ENCODE assay signal across 8 cellular contexts in genomic region chr5:131379071-131379538, GRCh38.
DNase-seq lines count a peak whose midpoint lies in the region; ATAC-seq and TF ChIP-seq lines count a peak whose summit lies in the region.

No MANE protein-coding gene starts in this region.

- H3K4me3 Mint-ChIP-seq in CD8-positive, alpha-beta memory T cell: peak overlapping the region; percentile 44 to 82 (median 74)
- H3K4me3 Mint-ChIP-seq in activated CD8-positive, alpha-beta T cell treated with anti-CD3 and anti-CD28 coated beads, Interleukin-2, amount 10 ng/mL, durations not matched to agents 7 days and 5 days: peak overlapping the region; percentile 34
- H3K4me3 Mint-ChIP-seq in memory B cell: peak overlapping the region; percentile 46

- H3K27ac ChIP-seq in CD8-positive, alpha-beta memory T cell (ENCODE audit: low read depth, low read length): peak overlapping the region; percentile 93
- no peak overlapping the region for H3K27ac ChIP-seq in foreskin keratinocyte

- H3K27ac Mint-ChIP-seq in CD8-positive, alpha-beta memory T cell: peak overlapping the region; percentile 94 to 99 (median 97)
- H3K27ac Mint-ChIP-seq in activated CD8-positive, alpha-beta T cell treated with anti-CD3 and anti-CD28 coated beads, Interleukin-2, amount 10 ng/mL, durations not matched to agents 7 days and 5 days: peak overlapping the region; percentile 96
- peak overlapping the region; percentile 98 for H3K27ac Mint-ChIP-seq in memory B cell

- POLR2A ChIA-PET in CD8-positive, alpha-beta memory T cell (lab: Charles Lee): interaction anchor here (1.0 to 3.1 kb wide), 3 partner anchors 12 to 126 kb away, joined by 3 to 27 read pairs (median 3); partner anchors contain the start of gene CDC42SE2
- POLR2A ChIA-PET in activated CD8-positive, alpha-beta T cell treated with anti-CD3 and anti-CD28 coated beads, Interleukin-2, amount 10 ng/mL, durations not matched to agents 7 days and 5 days (lab: Charles Lee): interaction anchor here (1.1 to 9.2 kb wide), 9 partner anchors 14 to 215 kb away, joined by 3 to 158 read pairs (median 10); partner anchors contain the start of gene CDC42SE2
- POLR2A ChIA-PET in HEK293T (lab: Yijun Ruan, JAX): interaction anchor here (0.9 kb wide), 1 partner anchor 114 kb away, joined by 3 read pairs; no protein-coding TSS in a partner anchor

- H3K9me3 ChIP-seq in CD8-positive, alpha-beta memory T cell (ENCODE audit: low read length): no peaks in the 10 kb centered on the region

- H3K27me3 ChIP-seq in CD8-positive, alpha-beta memory T cell (ENCODE audit: insufficient read depth, low read length, poor library complexity, severe bottlenecking): no peaks in the 10 kb centered on the region
- H3K27me3 ChIP-seq in foreskin keratinocyte: no peaks in the 10 kb centered on the region

- H3K4me3 ChIP-seq in CD8-positive, alpha-beta memory T cell (ENCODE audit: low read length): peak overlapping the region; percentile 40

- H3K27me3 Mint-ChIP-seq in CD8-positive, alpha-beta memory T cell: peaks cover 0 to 1% of the 10 kb centered on the region in 2 donors
- H3K27me3 Mint-ChIP-seq in activated CD8-positive, alpha-beta T cell treated with anti-CD3 and anti-CD28 coated beads, Interleukin-2, amount 10 ng/mL, durations not matched to agents 7 days and 5 days (ENCODE audit: low read depth): no peaks in the 10 kb centered on the region
- H3K27me3 Mint-ChIP-seq in memory B cell: no peaks in the 10 kb centered on the region

- peaks cover 8 to 53% (median 9%) of the 10 kb centered on the region in 3 donors for H3K36me3 Mint-ChIP-seq in CD8-positive, alpha-beta memory T cell
- peaks cover 48% of the 10 kb centered on the region for H3K36me3 Mint-ChIP-seq in activated CD8-positive, alpha-beta T cell treated with anti-CD3 and anti-CD28 coated beads, Interleukin-2, amount 10 ng/mL, durations not matched to agents 7 days and 5 days (ENCODE audit: low read depth)
- H3K36me3 Mint-ChIP-seq in memory B cell: peaks cover 16% of the 10 kb centered on the region

- H3K4me1 Mint-ChIP-seq in CD8-positive, alpha-beta memory T cell: peaks cover 87 to 99% (median 99%) of the 10 kb centered on the region in 3 donors
- H3K4me1 Mint-ChIP-seq in activated CD8-positive, alpha-beta T cell treated with anti-CD3 and anti-CD28 coated beads, Interleukin-2, amount 10 ng/mL, durations not matched to agents 7 days and 5 days (ENCODE audit: low read depth): peaks cover 83% of the 10 kb centered on the region
- peaks cover 37% of the 10 kb centered on the region for H3K4me1 Mint-ChIP-seq in memory B cell

- ATAC-seq in HG02571 (IDR thresholded peaks at IDR 0.05; ENCODE audit: unreplicated experiment) (peak; percentile 36), memory B cell (ENCODE audit: low read depth) (peak; percentile 31), foreskin keratinocyte (no peak), GM19467 (IDR thresholded peaks at IDR 0.05; ENCODE audit: unreplicated experiment) (no peak)
- peak; percentile 5 for ATAC-seq in activated CD8-positive, alpha-beta T cell treated with anti-CD3 and anti-CD28 coated beads, Interleukin-2, amount 10 ng/mL, durations not matched to agents 7 days and 5 days

- no peaks in the 10 kb centered on the region for H3K36me3 ChIP-seq in CD8-positive, alpha-beta memory T cell (ENCODE audit: insufficient read depth, low read length)

- H3K9me3 Mint-ChIP-seq in CD8-positive, alpha-beta memory T cell: no peaks in the 10 kb centered on the region
- H3K9me3 Mint-ChIP-seq in activated CD8-positive, alpha-beta T cell treated with anti-CD3 and anti-CD28 coated beads, Interleukin-2, amount 10 ng/mL, durations not matched to agents 7 days and 5 days (ENCODE audit: insufficient read depth): no peaks in the 10 kb centered on the region
- H3K9me3 Mint-ChIP-seq in memory B cell: no peaks in the 10 kb centered on the region

- DNase-seq in CD8-positive, alpha-beta memory T cell: peak in 2 of 5 donors; percentile 22 to 56
- no peak for DNase-seq in activated CD8-positive, alpha-beta T cell treated with anti-CD3 and anti-CD28 coated beads, Interleukin-2, amount 10 ng/mL, durations not matched to agents 7 days and 5 days
- peak in 1 of 2 donors; percentile 33 for DNase-seq in memory B cell (ENCODE audit: low spot score in 2 of 2)
- DNase-seq in HEK293T (ENCODE audit: extremely low spot score): no peak
- DNase-seq in foreskin keratinocyte: no peak
- no peak for DNase-seq in hepatic stellate cell (ENCODE audit: low spot score)

- CTCF ChIA-PET in CD8-positive, alpha-beta memory T cell (lab: Charles Lee): interaction anchor here (1.2 to 4.3 kb wide), 6 partner anchors 16 to 216 kb away, joined by 3 to 18 read pairs (median 4); no protein-coding TSS in a partner anchor
- CTCF ChIA-PET in activated CD8-positive, alpha-beta T cell treated with anti-CD3 and anti-CD28 coated beads, Interleukin-2, amount 10 ng/mL, durations not matched to agents 7 days and 5 days (lab: Charles Lee): interaction anchor here (0.8 to 2.0 kb wide), 10 partner anchors 13 to 214 kb away, joined by 3 to 8 read pairs (median 4); partner anchors contain the start of genes CDC42SE2 and HINT1
- CTCF ChIA-PET in HEK293T (lab: Yijun Ruan, JAX): no interaction called here

- no peak for TF ChIP-seq CTCF in foreskin keratinocyte (conservative IDR thresholded peaks at IDR 0.05)

- peaks cover 89% of the 10 kb centered on the region for H3K4me1 ChIP-seq in CD8-positive, alpha-beta memory T cell (ENCODE audit: insufficient read depth, low read length)
- H3K4me1 ChIP-seq in foreskin keratinocyte: peaks cover 4% of the 10 kb centered on the region

TF ChIP-seq in HEK293T, 16 proteins besides CTCF, POLR2A, EP300 and RAD21:
- TF ChIP-seq NFRKB (IDR thresholded peaks at IDR 0.05): no peak
- TF ChIP-seq L3MBTL2 (conservative IDR thresholded peaks at IDR 0.05): no peak
- TF ChIP-seq HDGF (IDR thresholded peaks at IDR 0.05; ENCODE audit: borderline replicate concordance): no peak
- no peak for TF ChIP-seq SUZ12 (IDR thresholded peaks at IDR 0.05)

Comparison
In these comparisons a context has a peak if more than half of its experiments do, and no peak if none do; other contexts are left out.
1. ATAC-seq: peak in HG02571 (single experiment), activated CD8-positive, alpha-beta T cell treated with anti-CD3 and anti-CD28 coated beads, Interleukin-2, amount 10 ng/mL, durations not matched to agents 7 days and 5 days (single experiment) and memory B cell (single experiment); none in foreskin keratinocyte (single experiment) and GM19467 (single experiment).
2. Peak in every context shown above with its lines, with median percentiles within 50 percentile points of each other: H3K27ac Mint-ChIP-seq and H3K4me3 Mint-ChIP-seq.